18 cellular contexts compared by ENCODE assay signal in the genomic region with DNA sequence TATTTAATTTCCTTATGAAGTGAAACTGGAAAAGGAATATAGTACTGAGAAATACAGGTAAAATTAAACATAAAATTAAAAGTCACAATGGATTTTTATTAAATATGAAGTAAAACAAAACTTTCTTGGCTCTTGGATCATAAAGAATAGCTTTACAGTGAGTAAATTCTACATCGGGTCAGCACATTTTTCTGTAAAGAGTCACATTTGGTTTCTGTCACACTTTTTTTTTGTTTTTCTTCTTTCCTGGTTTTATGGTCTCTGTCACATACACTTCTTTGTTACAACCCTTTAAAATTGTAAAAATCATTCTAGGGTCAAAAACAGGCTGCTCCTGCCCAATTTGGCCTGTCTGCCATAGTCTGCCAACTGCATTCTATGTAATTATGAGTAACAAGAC.
"Had no signal": no experiment of that assay in that cellular context is flagged by ENCODE, and none has a peak within 500 bp of the region (broad histone marks: within the 10 kb centered on the region; RNA-seq: fewer than 3 reads in every experiment).

No MANE protein-coding gene starts in this region.

- H3K9me3 Mint-ChIP-seq: activated CD8-positive, alpha-beta T cell treated with anti-CD3 and anti-CD28 coated beads for 36 hours; activated naive CD4-positive, alpha-beta T cell treated with anti-CD3 and anti-CD28 coated beads, Interleukin-2, amount 50 U/mL, for 24 hours; neural progenitor cell; WTC11 had no signal

- H2AFZ ChIP-seq: neural progenitor cell had no signal

- DNase-seq: activated CD4-positive, alpha-beta T cell treated with anti-CD3 and anti-CD28 coated beads for 48 hours; activated CD8-positive, alpha-beta T cell treated with anti-CD3 and anti-CD28 coated beads for 36 hours; activated effector memory CD4-positive, alpha-beta T cell treated with anti-CD3 and anti-CD28 coated beads, Interleukin-2, amount 50 U/mL, for 16 hours; activated T-cell treated with anti-CD3 and anti-CD28 coated beads, Interleukin-2, amount 50 U/mL, for 48 hours; brain microvascular endothelial cell; effector memory CD4-positive, alpha-beta T cell; heart left ventricle; left colon; midbrain; naive B cell; ovary; stimulated activated CD4-positive, alpha-beta T cell treated with anti-CD3 and anti-CD28 coated beads, Interleukin-4, amount 100 ng/mL, for 24 hours; stimulated activated naive CD4-positive, alpha-beta T cell treated with Interleukin-2 at 50 U/mL for 16 hours had no signal

- H3K27me3 Mint-ChIP-seq: activated naive CD4-positive, alpha-beta T cell treated with anti-CD3 and anti-CD28 coated beads, Interleukin-2, amount 50 U/mL, for 24 hours had no signal

- H3K36me3 Mint-ChIP-seq: activated naive CD4-positive, alpha-beta T cell treated with anti-CD3 and anti-CD28 coated beads, Interleukin-2, amount 50 U/mL, for 24 hours; naive B cell; neural progenitor cell; WTC11 had no signal

- H3K4me1 ChIP-seq: heart left ventricle, suprapubic skin had no signal

- H3K4me2 ChIP-seq: neural progenitor cell had no signal

- H3K4me3 Mint-ChIP-seq: activated CD8-positive, alpha-beta T cell treated with anti-CD3 and anti-CD28 coated beads for 36 hours; activated naive CD4-positive, alpha-beta T cell treated with anti-CD3 and anti-CD28 coated beads, Interleukin-2, amount 50 U/mL, for 24 hours; naive B cell; neural progenitor cell; WTC11 had no signal

- H3K27ac ChIP-seq: brain microvascular endothelial cell, heart left ventricle, neural progenitor cell, ovary, suprapubic skin had no signal

- H3K9ac ChIP-seq: neural progenitor cell had no signal

- H3K36me3 ChIP-seq: brain microvascular endothelial cell, heart left ventricle, neural progenitor cell, ovary, suprapubic skin had no signal

- H3K27ac Mint-ChIP-seq: activated CD8-positive, alpha-beta T cell treated with anti-CD3 and anti-CD28 coated beads for 36 hours; activated naive CD4-positive, alpha-beta T cell treated with anti-CD3 and anti-CD28 coated beads, Interleukin-2, amount 50 U/mL, for 24 hours; naive B cell; neural progenitor cell had no signal

- H3K4me1 Mint-ChIP-seq: activated naive CD4-positive, alpha-beta T cell treated with anti-CD3 and anti-CD28 coated beads, Interleukin-2, amount 50 U/mL, for 24 hours; naive B cell had no signal

- ATAC-seq: activated CD8-positive, alpha-beta T cell treated with anti-CD3 and anti-CD28 coated beads for 36 hours; heart left ventricle; left colon had no signal

- H3K4me3 ChIP-seq: heart left ventricle, lung, neural progenitor cell, ovary, suprapubic skin had no signal

- H3K9me3 ChIP-seq: heart left ventricle, ovary, suprapubic skin had no signal

- H3K27me3 ChIP-seq: brain microvascular endothelial cell, neural progenitor cell, ovary, suprapubic skin had no signal
